19 cellular contexts compared by ENCODE assay signal in the genomic region with DNA sequence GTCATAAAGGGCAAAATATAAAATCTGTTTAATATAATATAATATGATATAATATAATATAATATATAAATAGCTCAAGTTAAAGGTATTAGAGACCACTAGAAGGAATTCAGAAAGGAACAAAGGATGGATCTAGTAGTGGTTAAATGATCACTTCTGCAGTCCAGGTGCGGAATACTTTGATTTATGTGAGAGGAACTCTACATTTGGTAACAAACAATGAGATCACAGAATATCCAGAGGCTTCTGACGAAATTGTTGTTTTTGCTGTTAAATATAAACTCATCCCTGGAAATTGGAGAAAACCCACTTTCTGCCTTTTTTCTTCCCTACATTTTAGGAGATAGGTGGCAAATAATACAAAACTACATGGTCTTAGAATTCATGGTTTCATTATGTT. TPM values are rescaled to one million over a fixed set of nuclear protein-coding genes. Genes with fewer than 3 reads are reported as not detected.
DNase-seq lines count a peak whose midpoint lies in the region; ATAC-seq, FAIRE-seq and TF ChIP-seq lines count a peak whose summit lies in the region.
"Had no signal": no experiment of that assay in that cellular context is flagged by ENCODE, and none has a peak within 500 bp of the region (broad histone marks: within the 10 kb centered on the region; RNA-seq: fewer than 3 reads in every experiment).

No MANE protein-coding gene starts in this region.

- no peaks in the 10 kb centered on the region; the same call in 1 of the 2 replicates for H4K20me1 ChIP-seq in HepG2 (ENCODE audit: insufficient read depth, low read length)

- no peak for DNase-seq in HepG2 (ENCODE audit: low spot score)
- DNase-seq in left lobe of liver (ENCODE audit: low spot score) = no peak
- DNase-seq in gastrocnemius medialis = no peak
- no peak for DNase-seq in stimulated activated CD4-positive, alpha-beta T cell treated with anti-CD3 and anti-CD28 coated beads, Interleukin-2, amount 100 ng/mL, for 48 hours
- DNase-seq in head of caudate nucleus = no peak
- DNase-seq in T1000 (lab: John Stamatoyannopoulos, UW) = no peak
- DNase-seq: 8988T; C1 segment of cervical spinal cord; Calu3; CD4-positive, alpha-beta memory T cell; COR-L47; DMS53; DMS79 treated with DMSO at 0.1 percent for 48 hours; GF-D8; H7; HCEC 1CT had no signal

- in situ Hi-C loops in HepG2 (cut with HindIII; ENCODE audit: extremely low pct_ligation_motif_present, low pct_unique_long_range_greater_than_20kb) (no loop called here), gastrocnemius medialis (cut with MboI; ENCODE audit: low sequenced_read_pairs in 4 of 4) (no loop called here)

- H2AFZ ChIP-seq in HepG2 (ENCODE audit: low read length) = no peak overlapping the region

- CTCF ChIA-PET in HepG2 (lab: Yijun Ruan, JAX; ENCODE audit: low intra/inter-chr PET ratio, low total read pairs) = no interaction called here

- peak overlapping the region; percentile 60 to 92 for H3K27ac ChIP-seq in liver (ENCODE audit: low read depth in 1 of 2, low read length in 2 of 2)
- H3K27ac ChIP-seq in HepG2 (ENCODE audit: extremely low read length, insufficient read depth, low read length) = no peak overlapping the region
- peak overlapping the region in 3 of 4 donors; percentile 7 to 22 (median 15) for H3K27ac ChIP-seq in gastrocnemius medialis

- POLR2A ChIA-PET in HepG2 (lab: Yijun Ruan, JAX) = no interaction called here

- no peaks in the 10 kb centered on the region for H3K9me3 ChIP-seq in liver (ENCODE audit: control insufficient read depth in 4 of 4, low read length in 3 of 4)
- no peaks in the 10 kb centered on the region for H3K9me3 ChIP-seq in HepG2 (ENCODE audit: low read length)
- H3K9me3 ChIP-seq in gastrocnemius medialis = no peaks in the 10 kb centered on the region

- no TSS peak for BruUV-seq in HepG2 (replicated peaks; lab: Mats Ljungman, UMichigan)

- H3K36me3 ChIP-seq in liver (ENCODE audit: control insufficient read depth in 4 of 4, insufficient read depth in 3 of 4, low read depth in 1 of 4, low read length in 3 of 4) (peaks cover 0 to 14% (median 12%) of the 10 kb centered on the region in 4 donors), HepG2 (replicated peaks in 1 of 2; ENCODE audit: control insufficient read depth in 1 of 2, insufficient read depth in 2 of 2, low read length in 2 of 2) (peaks cover 8 to 66% of the 10 kb centered on the region in 2 experiments), gastrocnemius medialis (peaks cover 0 to 17% of the 10 kb centered on the region in 2 donors)

- H3K4me3 ChIP-seq in liver (ENCODE audit: low read depth in 1 of 3, low read length in 3 of 3) (no peak overlapping the region), HepG2 (replicated peaks in 1 of 3; ENCODE audit: insufficient read depth in 1 of 3, low read depth in 2 of 3, low read length in 3 of 3) (no peak overlapping the region), gastrocnemius medialis (no peak overlapping the region)

- ATAC-seq in HepG2 (no peak), left lobe of liver (peak; percentile 71), gastrocnemius medialis (no peak)

- H3K27me3 ChIP-seq in liver (ENCODE audit: control insufficient read depth in 4 of 4, insufficient read depth in 4 of 4, low read length in 3 of 4) = no peaks in the 10 kb centered on the region
- H3K27me3 ChIP-seq in HepG2 (ENCODE audit: control insufficient read depth in 1 of 2, insufficient read depth in 2 of 2, low read length in 2 of 2) = no peaks in the 10 kb centered on the region
- no peaks in the 10 kb centered on the region for H3K27me3 ChIP-seq in gastrocnemius medialis

- peaks cover 9% of the 10 kb centered on the region for H3K79me2 ChIP-seq in HepG2 (ENCODE audit: insufficient read depth, low read length)

- TF ChIP-seq POLR2A in HepG2 (IDR thresholded peaks at IDR 0.05; ENCODE audit: insufficient read depth in 1 of 2, low read depth in 2 of 2, low read length in 2 of 2) = no peak
- no peak for TF ChIP-seq POLR2A in gastrocnemius medialis (IDR thresholded peaks at IDR 0.05)

- H3K9ac ChIP-seq in liver (ENCODE audit: low read depth in 1 of 2, low read length in 2 of 2) (peak overlapping the region in 1 of 2 donors; percentile 72), HepG2 (ENCODE audit: insufficient read depth, low read depth, low read length) (no peak overlapping the region)

- 36% methylated on average over 2 of the region's 2 CpGs for WGBS in liver
- WGBS in HepG2 (ENCODE audit: low lambda C conversion rate) = 89% methylated on average over 2 of the region's 2 CpGs

- no peak for TF ChIP-seq CTCF in liver (IDR thresholded peaks at IDR 0.05; ENCODE audit: low read depth, low read length, missing input control)
- no peak for TF ChIP-seq CTCF in HepG2 (CRISPR knock-in tag; IDR thresholded peaks at IDR 0.05)
- no peak for TF ChIP-seq CTCF in gastrocnemius medialis (IDR thresholded peaks at IDR 0.05 in 4 of 5, conservative IDR thresholded peaks at IDR 0.05 in 1 of 5)

- TF ChIP-seq RAD21 in liver (IDR thresholded peaks at IDR 0.05) (no peak), HepG2 (CRISPR knock-in tag; IDR thresholded peaks at IDR 0.05) (no peak)

- intact Hi-C loops in HepG2 (cut with micrococcal nuclease; ENCODE audit: unreplicated experiment) (no loop called here), gastrocnemius medialis (cut with DNase I; ENCODE audit: low total_unique reads) (no loop called here), head of caudate nucleus (cut with DNase I) (no loop called here)

- no peak overlapping the region for H3K4me2 ChIP-seq in HepG2 (ENCODE audit: low read depth, low read length)

- TF ChIP-seq EP300 in HepG2 (IDR thresholded peaks at IDR 0.05; ENCODE audit: low read depth in 2 of 2, low read length in 2 of 2) = no peak
- no peak for TF ChIP-seq EP300 in HepG2 (CRISPR knock-in tag; IDR thresholded peaks at IDR 0.05; ENCODE audit: borderline replicate concordance)

- H3K4me1 ChIP-seq in liver (ENCODE audit: control insufficient read depth in 4 of 4, insufficient read depth in 4 of 4, low read length in 3 of 4) = peaks cover 2 to 16% (median 9%) of the 10 kb centered on the region in 4 donors
- H3K4me1 ChIP-seq in HepG2 (ENCODE audit: insufficient read depth, low read length) = peaks cover 26% of the 10 kb centered on the region
- peaks cover 28 to 38% of the 10 kb centered on the region in 2 donors for H3K4me1 ChIP-seq in gastrocnemius medialis

- no peak for FAIRE-seq in HepG2 (lab: Jason Lieb, UNC)
- FAIRE-seq: GM18507, H1 had no signal

TF ChIP-seq in liver, 16 proteins besides CTCF, POLR2A, EP300 and RAD21:
- TF ChIP-seq EGR1 (IDR thresholded peaks at IDR 0.05; ENCODE audit: low read depth in 2 of 2) (no peak), JUND (IDR thresholded peaks at IDR 0.05) (no peak), TAF1 (conservative IDR thresholded peaks at IDR 0.05) (no peak), ATF3 (IDR thresholded peaks at IDR 0.05) (no peak), HNF4A (conservative IDR thresholded peaks at IDR 0.05) (no peak), FOXA1 (IDR thresholded peaks at IDR 0.05) (no peak)

TF ChIP-seq in HepG2, 621 proteins besides CTCF, POLR2A, EP300 and RAD21:
- TF ChIP-seq BRCA1 (CRISPR knock-in tag; IDR thresholded peaks at IDR 0.05) = no peak
- no peak for TF ChIP-seq CENPT (CRISPR knock-in tag; IDR thresholded peaks at IDR 0.05; ENCODE audit: low read depth)
- TF ChIP-seq YEATS2 (CRISPR knock-in tag; IDR thresholded peaks at IDR 0.05; ENCODE audit: borderline replicate concordance) = no peak
- TF ChIP-seq JUN (CRISPR knock-in tag; IDR thresholded peaks at IDR 0.05) = no peak
- TF ChIP-seq, protein P1, sequence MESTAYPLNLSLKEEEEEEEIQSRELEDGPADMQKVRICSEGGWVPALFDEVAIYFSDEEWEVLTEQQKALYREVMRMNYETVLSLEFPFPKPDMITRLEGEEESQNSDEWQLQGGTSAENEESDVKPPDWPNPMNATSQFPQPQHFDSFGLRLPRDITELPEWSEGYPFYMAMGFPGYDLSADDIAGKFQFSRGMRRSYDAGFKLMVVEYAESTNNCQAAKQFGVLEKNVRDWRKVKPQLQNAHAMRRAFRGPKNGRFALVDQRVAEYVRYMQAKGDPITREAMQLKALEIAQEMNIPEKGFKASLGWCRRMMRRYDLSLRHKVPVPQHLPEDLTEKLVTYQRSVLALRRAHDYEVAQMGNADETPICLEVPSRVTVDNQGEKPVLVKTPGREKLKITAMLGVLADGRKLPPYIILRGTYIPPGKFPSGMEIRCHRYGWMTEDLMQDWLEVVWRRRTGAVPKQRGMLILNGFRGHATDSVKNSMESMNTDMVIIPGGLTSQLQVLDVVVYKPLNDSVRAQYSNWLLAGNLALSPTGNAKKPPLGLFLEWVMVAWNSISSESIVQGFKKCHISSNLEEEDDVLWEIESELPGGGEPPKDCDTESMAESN (CRISPR knock-in tag; conservative IDR thresholded peaks at IDR 0.05) = no peak

RNA-seq across cellular contexts. Expression of gene ATXN10, which starts 36.0 kb away (rescaled TPM):
- 100 to 1,000 TPM in 1 of 2 donors, 10 to 100 TPM in 1; 66.6 to 100 TPM for total RNA-seq in liver
- polyA plus RNA-seq in liver = 10 to 100 TPM; 34.9 to 72.9 TPM
- total RNA-seq in HepG2 (2016; rRNA removed; fragmentation: Illumina TruSeq; extraction: Trizol) = 60.1 and 136 TPM in 2 replicates
- 427 and 465 TPM in 2 replicates for total RNA-seq in HepG2 (2016; cell fraction: cytosol; rRNA removed; fragmentation: Illumina TruSeq; extraction: Trizol; ENCODE audit: low read depth)
- total RNA-seq in HepG2 (2016; cell fraction: insoluble cytoplasmic fraction; rRNA removed; fragmentation: Illumina TruSeq; extraction: Trizol) = 62.2 and 127 TPM in 2 replicates
- total RNA-seq in HepG2 (2016; cell fraction: membrane; rRNA removed; fragmentation: Illumina TruSeq; extraction: Trizol) = 131 and 135 TPM in 2 replicates
- 67.8 and 78.6 TPM in 2 replicates for total RNA-seq in HepG2 (2016; cell fraction: nucleus; rRNA removed; fragmentation: Illumina TruSeq; extraction: Trizol)
- 162 and 194 TPM in 2 replicates for polyA plus RNA-seq in HepG2 (2011; rRNA removed)
- 81.2 and 134 TPM in 2 replicates for polyA plus RNA-seq in HepG2 (2011; cell fraction: cytosol; rRNA removed)
- polyA plus RNA-seq in HepG2 (2011; cell fraction: nucleus; rRNA removed) = 23.1 and 30.4 TPM in 2 replicates
- polyA plus RNA-seq in HepG2 (2012) = 126 and 155 TPM in 2 replicates
- 16.3 and 18.9 TPM in 2 replicates for polyA plus RNA-seq in HepG2 (2016; cell fraction: cytosol; fragmentation: Illumina TruSeq; extraction: Trizol; ENCODE audit: low read depth)
- 227 and 248 TPM in 2 replicates for polyA plus RNA-seq in HepG2 (2016; cell fraction: insoluble cytoplasmic fraction; fragmentation: Illumina TruSeq; extraction: Trizol; ENCODE audit: low read depth)
- 22.8 and 26.0 TPM in 2 replicates for polyA plus RNA-seq in HepG2 (2016; cell fraction: membrane; fragmentation: Illumina TruSeq; extraction: Trizol; ENCODE audit: low read depth)
- 96.5 and 111 TPM in 2 replicates for polyA plus RNA-seq in HepG2 (2016; cell fraction: nucleus; fragmentation: Illumina TruSeq; extraction: Trizol; ENCODE audit: insufficient read depth, low read depth)
- 126 and 271 TPM in 2 replicates for polyA minus RNA-seq in HepG2 (2011; rRNA and poly(A)+ RNA removed; ENCODE audit: low replicate concordance)
- 105 and 118 TPM in 2 replicates for polyA minus RNA-seq in HepG2 (2011; cell fraction: cytosol; rRNA and poly(A)+ RNA removed)
- 95.1 and 136 TPM in 2 replicates for polyA minus RNA-seq in HepG2 (2011; cell fraction: nucleus; rRNA and poly(A)+ RNA removed)
- total RNA-seq in left lobe of liver = 71.7 TPM
- 10 to 100 TPM; 52.9 to 98.9 (median 78.5) TPM for total RNA-seq in gastrocnemius medialis
